In the genomic region with DNA sequence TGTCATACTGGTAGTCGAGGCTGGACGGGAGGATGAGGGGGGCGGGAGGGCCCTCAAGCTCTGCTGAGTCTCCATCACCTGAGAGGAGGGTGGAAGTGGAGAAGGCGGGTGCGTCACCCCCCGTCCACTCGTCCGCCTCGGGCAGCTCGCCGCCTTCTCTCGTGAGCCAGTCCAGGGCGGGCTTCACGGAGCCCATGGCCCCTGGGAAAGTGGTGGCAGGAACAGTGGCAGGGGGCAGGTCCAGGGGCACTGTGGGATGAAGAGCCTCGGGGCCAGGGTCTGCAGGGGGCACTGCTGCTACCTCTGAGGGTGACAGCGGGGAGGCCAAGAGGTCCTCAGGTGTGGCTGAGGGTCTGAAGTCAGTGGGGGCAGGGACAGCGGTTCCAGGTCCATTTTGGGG, we compare ENCODE assay signal across 1 cellular context.
TF ChIP-seq lines count a peak whose summit lies in the region.

No MANE protein-coding gene starts in this region.

TF ChIP-seq in HepG2, 621 proteins besides CTCF, POLR2A, EP300 and RAD21:
- peak; percentile 84 for TF ChIP-seq AGO2 (optimal IDR thresholded peaks at IDR 0.05; ENCODE audit: low read depth, low read length)
- TF ChIP-seq ZNF672 (CRISPR knock-in tag; IDR thresholded peaks at IDR 0.05), result no peak
- 0 out of 2 replicates have a peak, but pooled peaks have one; percentile 29 for TF ChIP-seq POLR2AphosphoS2 (IDR thresholded peaks at IDR 0.05; ENCODE audit: low read depth, low read length)
- TF ChIP-seq NFAT5 (CRISPR knock-in tag; IDR thresholded peaks at IDR 0.05), result no peak
- TF ChIP-seq RBFOX2 (IDR thresholded peaks at IDR 0.05; ENCODE audit: low read depth, low read length), result peak; percentile 77
- TF ChIP-seq JUN (CRISPR knock-in tag; IDR thresholded peaks at IDR 0.05), result no peak
- TF ChIP-seq ZC3H4 (CRISPR knock-in tag; IDR thresholded peaks at IDR 0.05; ENCODE audit: borderline replicate concordance), result no peak
